8 cellular contexts compared by ENCODE assay signal in the genomic region with DNA sequence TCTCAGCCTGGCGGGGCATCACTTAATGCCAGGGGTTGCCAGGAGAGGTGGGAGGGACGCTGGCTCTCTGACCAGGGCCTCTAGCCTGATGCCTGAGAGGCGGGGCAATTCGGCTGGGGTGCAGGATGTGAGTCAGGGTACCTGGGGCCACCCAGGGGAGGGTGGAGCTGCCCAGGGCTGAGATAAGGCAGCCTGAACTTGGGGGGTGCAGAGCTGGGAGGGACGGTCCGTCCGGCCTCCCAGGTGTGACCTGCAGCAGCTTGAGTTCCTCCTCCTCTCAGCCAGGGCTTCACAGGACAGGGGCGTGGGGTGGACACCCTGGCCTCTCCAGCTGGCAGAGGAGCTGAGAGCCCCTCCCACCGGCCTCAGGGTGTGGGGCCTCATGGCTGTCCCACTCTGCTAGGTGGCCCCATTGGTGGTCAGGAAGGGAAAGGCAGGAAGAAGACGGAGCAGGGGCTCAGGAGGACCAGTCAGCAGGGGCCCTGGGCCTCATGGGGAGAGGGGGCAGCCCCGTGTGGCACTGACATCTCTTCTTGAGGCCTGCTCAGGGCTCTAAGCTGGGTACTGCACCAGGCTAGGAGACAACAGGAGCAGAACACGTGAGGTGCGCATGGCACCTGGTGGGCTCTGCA. TPM values are rescaled to one million over a fixed set of nuclear protein-coding genes. Genes with fewer than 3 reads are reported as not detected.
A peak's percentile ranks its signal among the peaks of the same experiment; 100 is the strongest.
DNase-seq lines count a peak whose midpoint lies in the region; ATAC-seq, FAIRE-seq and TF ChIP-seq lines count a peak whose summit lies in the region.

No MANE protein-coding gene starts in this region.

- H2BK5ac ChIP-seq in H9 (ENCODE audit: insufficient read length, low read length) = no peak overlapping the region
- H2BK5ac ChIP-seq in trophoblast cell (ENCODE audit: low read depth, low read length, poor library complexity) = peak overlapping the region; percentile 74

- no peak for DNase-seq in H9
- peak; percentile 27 for DNase-seq in T1000 (lab: John Stamatoyannopoulos, UW)
- DNase-seq in effector memory CD8-positive, alpha-beta T cell = no peak
- DNase-seq in trophoblast cell = no peak
- no peak for DNase-seq in NCI-H2029 (lab: John Stamatoyannopoulos, UW)
- DNase-seq in AG08396 (ENCODE audit: low spot score) = no peak
- no peak for DNase-seq in GM19239 (ENCODE audit: insufficient read length, low spot score)

- no peak overlapping the region for H3K27ac ChIP-seq in H9 (ENCODE audit: insufficient read length, low read depth, low read length)
- peak overlapping the region; percentile 82 for H3K27ac ChIP-seq in trophoblast cell (ENCODE audit: low read depth, low read length)

- H3K79me1 ChIP-seq in H9 (ENCODE audit: insufficient read depth, low read depth, low read length, poor library complexity, severe bottlenecking) (no peaks in the 10 kb centered on the region), trophoblast cell (ENCODE audit: low read length) (peaks cover 29% of the 10 kb centered on the region)

- no peak overlapping the region for H2AFZ ChIP-seq in H9 (ENCODE audit: low read length)
- H2AFZ ChIP-seq in trophoblast cell (ENCODE audit: insufficient read depth, low read length, poor library complexity) = peak overlapping the region; percentile 13

- no peaks in the 10 kb centered on the region for H3K27me3 Mint-ChIP-seq in H9 (ENCODE audit: low read depth)
- no peaks in the 10 kb centered on the region for H3K27me3 Mint-ChIP-seq in effector memory CD8-positive, alpha-beta T cell

- peaks cover 2% of the 10 kb centered on the region; the same call in 1 of the 2 replicates for H3K4me1 ChIP-seq in H9 (ENCODE audit: insufficient read depth, low read length)
- peaks cover 37 to 41% of the 10 kb centered on the region in 2 experiments for H3K4me1 ChIP-seq in trophoblast cell (ENCODE audit: control insufficient read depth in 1 of 2, insufficient read depth in 2 of 2, low read length in 2 of 2)

- peak overlapping the region; percentile 54 for H3K4me2 ChIP-seq in H9 (ENCODE audit: insufficient read depth, insufficient read length, low read length)
- H3K4me2 ChIP-seq in trophoblast cell (ENCODE audit: low read length) = peak overlapping the region; percentile 90

- no peak overlapping the region for H3K9ac ChIP-seq in H9 (ENCODE audit: extremely low read depth, insufficient read length, low read length)
- no peak overlapping the region for H3K9ac ChIP-seq in trophoblast cell (ENCODE audit: low read length)

- H3K4me3 ChIP-seq in trophoblast cell (ENCODE audit: low read depth, low read length) = no peak overlapping the region

- no peaks in the 10 kb centered on the region; the same call in 1 of the 2 replicates for H3K27me3 ChIP-seq in H9 (ENCODE audit: insufficient read depth, low read length)
- H3K27me3 ChIP-seq in trophoblast cell (ENCODE audit: insufficient read depth, low read length) = no peaks in the 10 kb centered on the region

- H3K4me3 Mint-ChIP-seq in H9 = peak overlapping the region; percentile 39 to 58; a peak in 3 of 5 replicates
- peak overlapping the region; percentile 77 to 93 for H3K4me3 Mint-ChIP-seq in effector memory CD8-positive, alpha-beta T cell

- H4K8ac ChIP-seq in H9 (replicated peaks; ENCODE audit: insufficient read length, low read depth, low read length) (no peak overlapping the region), trophoblast cell (ENCODE audit: low read depth, low read length) (peak overlapping the region; percentile 78)

- H2AK5ac ChIP-seq in H9 (ENCODE audit: insufficient read length, low read length) = no peak overlapping the region
- peak overlapping the region; percentile 96 for H2AK5ac ChIP-seq in trophoblast cell (ENCODE audit: low read length)

- H4K91ac ChIP-seq in H9 (ENCODE audit: insufficient read length, low read depth, low read length) (no peak overlapping the region), trophoblast cell (ENCODE audit: low read depth, low read length) (peak overlapping the region; percentile 88)

- H3K23ac ChIP-seq in H9 (ENCODE audit: insufficient read length, low read depth, low read length) (no peak overlapping the region), trophoblast cell (ENCODE audit: low read length) (no peak overlapping the region)

- H2BK120ac ChIP-seq in H9 (ENCODE audit: low read depth, low read length, poor library complexity, severe bottlenecking) = no peak overlapping the region
- H2BK120ac ChIP-seq in trophoblast cell (ENCODE audit: insufficient read depth, low read length, poor library complexity) = peak overlapping the region; percentile 76

- H4K12ac ChIP-seq in trophoblast cell (ENCODE audit: low read depth, low read length) = peak overlapping the region; percentile 2

- peaks cover 21 to 26% of the 10 kb centered on the region in 2 experiments for H3K36me3 ChIP-seq in trophoblast cell (ENCODE audit: control insufficient read depth in 1 of 2, insufficient read depth in 2 of 2, low read length in 2 of 2)

- H3K79me2 ChIP-seq in H9 (ENCODE audit: insufficient read depth, low read length) (no peaks in the 10 kb centered on the region), trophoblast cell (ENCODE audit: control insufficient read depth, insufficient read depth, low read length, poor library complexity) (peaks cover 11% of the 10 kb centered on the region)

- H3K18ac ChIP-seq in H9 (ENCODE audit: insufficient read length, low read depth, low read length) = no peak overlapping the region
- peak overlapping the region; percentile 76 for H3K18ac ChIP-seq in trophoblast cell (ENCODE audit: low read length)

- H3K23me2 ChIP-seq in H9 (ENCODE audit: insufficient read length, low read depth, low read length, poor library complexity, severe bottlenecking) = peaks cover 12% of the 10 kb centered on the region

- H3K4me1 Mint-ChIP-seq in H9 = peaks cover 21 to 38% of the 10 kb centered on the region in 2 experiments
- peaks cover 22 to 30% of the 10 kb centered on the region in 2 donors for H3K4me1 Mint-ChIP-seq in effector memory CD8-positive, alpha-beta T cell (ENCODE audit: low read depth in 2 of 2)

- H3K56ac ChIP-seq in H9 (ENCODE audit: insufficient read length, low read depth, low read length) = no peak overlapping the region

- WGBS in H9 (ENCODE audit: extremely low coverage, insufficient read length, low lambda C conversion rate) = no CpG with 5 or more reads among the region's 13 CpGs
- no CpG with 5 or more reads among the region's 13 CpGs for WGBS in trophoblast cell (ENCODE audit: extremely low coverage, insufficient coverage, insufficient read length)

- H2BK12ac ChIP-seq in H9 (ENCODE audit: insufficient read length, low read depth, low read length) (no peak overlapping the region), trophoblast cell (ENCODE audit: low read length) (peak overlapping the region; percentile 31)

- H2BK15ac ChIP-seq in H9 (ENCODE audit: low read depth, low read length) = no peak overlapping the region

- peaks cover 11 to 20% (median 15%) of the 10 kb centered on the region in 3 experiments; a peak in 6 of 7 replicates for H3K36me3 Mint-ChIP-seq in H9 (ENCODE audit: insufficient read depth in 1 of 3, low read depth in 3 of 3)
- peaks cover 24% of the 10 kb centered on the region for H3K36me3 Mint-ChIP-seq in effector memory CD8-positive, alpha-beta T cell (ENCODE audit: insufficient read depth)

- no peak overlapping the region; the same call in 1 of the 2 replicates for H3K14ac ChIP-seq in H9 (ENCODE audit: insufficient read depth, low read length)
- H3K14ac ChIP-seq in trophoblast cell (ENCODE audit: low read length) = peak overlapping the region; percentile 25

- ATAC-seq in effector memory CD8-positive, alpha-beta T cell (replicated peaks) = peak; percentile 31
- ATAC-seq in GM21717 (IDR thresholded peaks at IDR 0.05; ENCODE audit: unreplicated experiment) = no peak

- H4K5ac ChIP-seq in H9 (ENCODE audit: insufficient read length, low read depth, low read length) = no peak overlapping the region

- peaks cover 2% of the 10 kb centered on the region for H4K20me1 ChIP-seq in H9 (ENCODE audit: control insufficient read depth, insufficient read depth, insufficient read length)

- no peak for TF ChIP-seq CTCF in H9 (conservative IDR thresholded peaks at IDR 0.05)

- no peaks in the 10 kb centered on the region for H3K9me3 ChIP-seq in H9 (ENCODE audit: control insufficient read depth, low read depth, low read length)
- peaks cover 3% of the 10 kb centered on the region for H3K9me3 ChIP-seq in trophoblast cell (ENCODE audit: insufficient read depth, low read depth, low read length)

- no peak overlapping the region for H3K27ac Mint-ChIP-seq in H9
- peak overlapping the region in 1 of 2 donors; percentile 83 for H3K27ac Mint-ChIP-seq in effector memory CD8-positive, alpha-beta T cell

- no peaks in the 10 kb centered on the region for H3K9me3 Mint-ChIP-seq in H9
- no peaks in the 10 kb centered on the region for H3K9me3 Mint-ChIP-seq in effector memory CD8-positive, alpha-beta T cell

- H3T11ph ChIP-seq in H9 (ENCODE audit: low read length) = no peak overlapping the region

- no peak for FAIRE-seq in GM19239 (lab: Jason Lieb, UNC)

- H2BK20ac ChIP-seq in H9 (ENCODE audit: low read depth, low read length, poor library complexity, severe bottlenecking) = no peak overlapping the region

- H3K4ac ChIP-seq in H9 (ENCODE audit: low read depth, low read length) = no peak overlapping the region
- H3K4ac ChIP-seq in trophoblast cell (ENCODE audit: low read depth, low read length) = peak overlapping the region; percentile 22

RNA-seq across cellular contexts. Expression of gene RPS6KA4, which starts 0.9 kb away (rescaled TPM):
- 10.8 and 11.1 TPM in 2 replicates for total RNA-seq in H9 (2021)
- 23.3 and 25.4 TPM in 2 replicates for polyA plus RNA-seq in trophoblast cell (2013)

RNA-seq across cellular contexts. Expression of gene CCDC88B, which starts 18.0 kb away (rescaled TPM):
- total RNA-seq in H9 (2021) = 11.2 and 12.2 TPM in 2 replicates
- 1.8 and 2.0 TPM in 2 replicates for polyA plus RNA-seq in trophoblast cell (2013)

RNA-seq across cellular contexts. Expression of gene PRDX5, which starts 40.1 kb away (rescaled TPM):
- total RNA-seq in H9 (2021) = 225 and 228 TPM in 2 replicates
- 161 and 166 TPM in 2 replicates for polyA plus RNA-seq in trophoblast cell (2013)

RNA-seq across cellular contexts. Expression of gene TRMT112, which starts 40.7 kb away (rescaled TPM):
- total RNA-seq in H9 (2021) = 315 and 341 TPM in 2 replicates
- 311 and 320 TPM in 2 replicates for polyA plus RNA-seq in trophoblast cell (2013)

RNA-seq across cellular contexts. Expression of gene ESRRA, which starts 52.7 kb away (rescaled TPM):
- total RNA-seq in H9 (2021) = 42.3 and 44.0 TPM in 2 replicates
- 20.9 and 21.0 TPM in 2 replicates for polyA plus RNA-seq in trophoblast cell (2013)
